Comparison of ENCODE assay signal across 8 cellular contexts in the genomic region with DNA sequence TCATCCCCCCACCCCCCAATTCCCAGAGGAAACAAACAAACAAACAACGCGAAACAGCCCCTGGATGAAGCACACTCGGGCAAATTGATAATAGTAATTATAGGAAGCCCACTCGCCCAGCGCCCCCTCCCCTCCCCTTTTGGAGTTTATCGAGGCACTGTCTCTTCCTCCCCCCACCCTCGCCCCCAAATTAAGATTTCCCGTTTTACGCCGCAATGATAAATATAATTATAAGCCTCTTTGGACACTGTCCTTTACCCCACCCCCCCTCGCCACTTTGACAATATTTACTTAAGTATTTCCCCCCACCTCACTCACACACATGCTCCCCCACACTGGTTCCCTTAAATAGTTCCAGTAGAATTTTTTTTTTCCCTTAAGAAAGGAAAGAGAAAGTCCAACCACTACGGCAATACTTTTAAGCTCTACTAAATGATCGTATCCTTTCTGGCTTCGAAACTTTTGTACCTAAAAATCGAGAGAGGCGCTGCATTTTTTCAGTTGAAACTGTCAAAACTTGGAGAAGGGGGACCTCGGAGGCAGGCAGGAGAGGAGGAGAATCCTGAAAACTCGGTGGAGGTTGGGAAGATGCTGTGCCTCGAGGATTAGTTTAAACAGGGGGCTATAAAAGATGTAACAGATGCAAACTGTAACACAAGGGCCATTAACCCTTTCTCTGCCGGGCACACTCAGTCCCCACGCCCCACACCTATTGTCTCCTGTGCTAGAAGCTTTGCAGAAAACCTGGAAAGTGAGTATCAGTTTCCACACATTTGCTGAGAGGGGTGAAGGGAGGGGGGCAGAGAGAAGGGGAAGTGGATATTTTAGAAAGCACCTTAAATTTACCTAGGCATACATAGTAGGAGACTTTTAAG. TPM values are rescaled to one million over a fixed set of nuclear protein-coding genes. Genes with fewer than 3 reads are reported as not detected.
DNase-seq lines count a peak whose midpoint lies in the region; ATAC-seq and TF ChIP-seq lines count a peak whose summit lies in the region.

No MANE protein-coding gene starts in this region.

- H3K9me3 ChIP-seq in MM.1S (replicated peaks; ENCODE audit: insufficient read depth, low read length) (no peaks in the 10 kb centered on the region), mucosa of stomach (ENCODE audit: control insufficient read depth, low read length) (no peaks in the 10 kb centered on the region)

- H3K9ac ChIP-seq in MM.1S (ENCODE audit: low read length) = no peak overlapping the region
- H3K9ac ChIP-seq in mucosa of stomach (ENCODE audit: low read length) = peak overlapping the region; percentile 58

- H3K36me3 ChIP-seq in MM.1S (replicated peaks; ENCODE audit: insufficient read depth, low read length) (no peaks in the 10 kb centered on the region), mucosa of stomach (ENCODE audit: control insufficient read depth, insufficient read depth, low read length) (no peaks in the 10 kb centered on the region)

- no peak overlapping the region for H2AFZ ChIP-seq in MM.1S (ENCODE audit: low read length)

- peaks cover 2% of the 10 kb centered on the region for H3K27me3 Mint-ChIP-seq in HFFc6 (ENCODE audit: insufficient read depth)

- H3K4me1 Mint-ChIP-seq in HFFc6 (ENCODE audit: low read depth) = peaks cover 51% of the 10 kb centered on the region

- H3K27ac ChIP-seq in MM.1S (ENCODE audit: low read length) (no peak overlapping the region), caudate nucleus (ENCODE audit: low read depth, low read length) (peak overlapping the region; percentile 98)

- no peak for TF ChIP-seq CTCF in MM.1S (IDR thresholded peaks at IDR 0.05; ENCODE audit: low read length)
- no peak for TF ChIP-seq CTCF in HFFc6 (IDR thresholded peaks at IDR 0.05)

- no peak for ATAC-seq in GM18870 (IDR thresholded peaks at IDR 0.05; ENCODE audit: unreplicated experiment)

- H4K20me1 ChIP-seq in MM.1S (ENCODE audit: insufficient read depth, low read length) = no peaks in the 10 kb centered on the region

- no peaks in the 10 kb centered on the region for H3K9me2 ChIP-seq in MM.1S (replicated peaks; ENCODE audit: insufficient read depth, low read length)

- H3K36me3 Mint-ChIP-seq in HFFc6 (ENCODE audit: low read depth) = peaks cover 13% of the 10 kb centered on the region

- DNase-seq in Ammon's horn (ENCODE audit: low spot score) (peak; percentile 47), MM.1S (no peak), caudate nucleus (lab: John Stamatoyannopoulos, UW) (peak in 2 of 61 donors; percentile 32 to 41), NCI-H1436 (lab: John Stamatoyannopoulos, UW) (no peak), HuH-7.5 (ENCODE audit: low spot score) (no peak), HFFc6 (no peak)

- no peak overlapping the region for H3K27ac Mint-ChIP-seq in HFFc6

- H3K4me1 ChIP-seq in MM.1S (ENCODE audit: low read length) (peaks cover 13% of the 10 kb centered on the region), mucosa of stomach (ENCODE audit: control insufficient read depth, insufficient read depth, low read length) (no peaks in the 10 kb centered on the region)

- 0 out of 2 replicates have a peak, but pooled peaks cover 6% of the 10 kb centered on the region for H3F3A ChIP-seq in MM.1S (ENCODE audit: insufficient read depth, low read length)

- H3K27me3 ChIP-seq in MM.1S (replicated peaks; ENCODE audit: insufficient read depth, low read length) (peaks cover 89% of the 10 kb centered on the region), mucosa of stomach (ENCODE audit: control insufficient read depth, insufficient read depth, low read length) (peaks cover 70% of the 10 kb centered on the region)

- H3K79me2 ChIP-seq in MM.1S (ENCODE audit: low read length) = no peaks in the 10 kb centered on the region

- H3K9me3 Mint-ChIP-seq in HFFc6 = no peaks in the 10 kb centered on the region

- H3K4me3 ChIP-seq in MM.1S (ENCODE audit: low read length) (peak overlapping the region; percentile 71), mucosa of stomach (ENCODE audit: low read length) (peak overlapping the region; percentile 0)

- peak overlapping the region; percentile 97 for H3K4me2 ChIP-seq in MM.1S (ENCODE audit: low read depth, low read length)

- no peak overlapping the region for H3K4me3 Mint-ChIP-seq in HFFc6

RNA-seq across cellular contexts. Expression of gene ZEB2, which starts 1.9 kb away (rescaled TPM):
- 10 to 100 TPM; 57.0 to 76.3 (median 62.8) TPM for total RNA-seq in HFFc6 (2021; fragmentation: NEBNext Ultra II Directional; extraction: Animal tissue kit (Norgen Biotek cat#: 25700))
